ENCODE assay signal across 13 cellular contexts in genomic region chr6:145483191-145483996, GRCh38.
A peak's percentile ranks its signal among the peaks of the same experiment; 100 is the strongest.
DNase-seq lines count a peak whose midpoint lies in the region; ATAC-seq and TF ChIP-seq lines count a peak whose summit lies in the region.
"Had no signal": no experiment of that assay in that cellular context is flagged by ENCODE, and none has a peak within 500 bp of the region (broad histone marks: within the 10 kb centered on the region; RNA-seq: fewer than 3 reads in every experiment).

No MANE protein-coding gene starts in this region.

- no peak overlapping the region for H3K9ac ChIP-seq in smooth muscle cell (ENCODE audit: low read depth)

- TF ChIP-seq CTCF in RWPE1 (conservative IDR thresholded peaks at IDR 0.05; ENCODE audit: low read depth) (no peak), fibroblast of pulmonary artery (IDR thresholded peaks at IDR 0.05; ENCODE audit: low read length, missing control alignments) (no peak), smooth muscle cell (IDR thresholded peaks at IDR 0.05; ENCODE audit: borderline replicate concordance, insufficient read depth, poor library complexity, severe bottlenecking) (no peak)

- no peaks in the 10 kb centered on the region for H3K27me3 ChIP-seq in smooth muscle cell (ENCODE audit: low read depth)

- H3K4me1 ChIP-seq in smooth muscle cell (ENCODE audit: low read depth) = no peaks in the 10 kb centered on the region

- CTCF ChIA-PET in RWPE1 (lab: Yijun Ruan, JAX) = interaction anchor here (0.6 kb wide), 1 partner anchor 130 kb away, joined by 4 read pairs; no protein-coding TSS in a partner anchor

- no peak overlapping the region for H3K4me3 ChIP-seq in fibroblast of pulmonary artery (replicated peaks; ENCODE audit: low read depth, low read length)
- no peak overlapping the region for H3K4me3 ChIP-seq in smooth muscle cell

- no peak overlapping the region for H3K4me2 ChIP-seq in smooth muscle cell

- ATAC-seq in HG03565 (IDR thresholded peaks at IDR 0.05; ENCODE audit: unreplicated experiment) (no peak), GM21619 (IDR thresholded peaks at IDR 0.05; ENCODE audit: unreplicated experiment) (no peak)
- ATAC-seq: left ventricle myocardium superior had no signal

- no peaks in the 10 kb centered on the region for H4K20me1 ChIP-seq in smooth muscle cell (ENCODE audit: low read depth)

- no peaks in the 10 kb centered on the region for H3K9me3 ChIP-seq in smooth muscle cell (replicated peaks; ENCODE audit: low read depth)

- no peak overlapping the region for H3K27ac ChIP-seq in RWPE1
- peak overlapping the region; percentile 69 for H3K27ac ChIP-seq in smooth muscle cell (ENCODE audit: low read depth)
- H3K27ac ChIP-seq: C4-2B had no signal

- peak; percentile 16 for DNase-seq in HS-5 (ENCODE audit: low read depth)
- DNase-seq in RWPE1 (ENCODE audit: low spot score) = peak; percentile 75
- peak; percentile 29 for DNase-seq in fibroblast of pulmonary artery (ENCODE audit: low read depth)
- DNase-seq in smooth muscle cell (lab: John Stamatoyannopoulos, UW; ENCODE audit: unreplicated experiment) = no peak
- no peak for DNase-seq in stimulated activated CD8-positive, alpha-beta memory T cell treated with anti-CD3 and anti-CD28 coated beads, Interleukin-4, amount 100 ng/mL, for 48 hours
- DNase-seq: activated CD4-positive, alpha-beta T cell treated with anti-CD3 and anti-CD28 coated beads for 1 hour; left ventricle myocardium superior; MV-4-11; NCI-H2171; T-helper 1 cell had no signal

- no peaks in the 10 kb centered on the region for H3F3A ChIP-seq in smooth muscle cell (ENCODE audit: low read depth)

- 57% methylated on average over 1 of the region's 1 CpG for WGBS in smooth muscle cell (ENCODE audit: low lambda C conversion rate)

- H3K79me2 ChIP-seq in smooth muscle cell (ENCODE audit: low read depth) = no peaks in the 10 kb centered on the region

- H3K36me3 ChIP-seq in smooth muscle cell (ENCODE audit: low read depth) = no peaks in the 10 kb centered on the region

- POLR2A ChIA-PET in RWPE1 (lab: Yijun Ruan, JAX; ENCODE audit: low non-redundant PET) = interaction anchor here (0.5 kb wide), 1 partner anchor 31 kb away, joined by 3 read pairs; no protein-coding TSS in a partner anchor

- H2AFZ ChIP-seq in smooth muscle cell (ENCODE audit: low read depth) = no peak overlapping the region

Comparison
In these comparisons a context has a peak if more than half of its experiments do, and no peak if none do; other contexts are left out.
1. DNase-seq: peak in HS-5 (single experiment), RWPE1 (single experiment) and fibroblast of pulmonary artery (single experiment); none in smooth muscle cell (single experiment) and stimulated activated CD8-positive, alpha-beta memory T cell treated with anti-CD3 and anti-CD28 coated beads, Interleukin-4, amount 100 ng/mL, for 48 hours (single experiment).